ENCODE assay signal across 11 cellular contexts in genomic region chr11:27882066-27882697, GRCh38.
DNase-seq lines count a peak whose midpoint lies in the region; ATAC-seq and TF ChIP-seq lines count a peak whose summit lies in the region.
"Had no signal": no experiment of that assay in that cellular context is flagged by ENCODE, and none has a peak within 500 bp of the region (broad histone marks: within the 10 kb centered on the region; RNA-seq: fewer than 3 reads in every experiment).

No MANE protein-coding gene starts in this region.

- no peaks in the 10 kb centered on the region for H3K9me3 Mint-ChIP-seq in endothelial cell (ENCODE audit: unreplicated experiment)

- no peaks in the 10 kb centered on the region for H3K36me3 Mint-ChIP-seq in endothelial cell (ENCODE audit: low read depth, unreplicated experiment)

- no peak for TF ChIP-seq CTCF in choroid plexus epithelial cell (conservative IDR thresholded peaks at IDR 0.05; ENCODE audit: low read depth, low read length)
- TF ChIP-seq CTCF in endothelial cell (IDR thresholded peaks at IDR 0.05; ENCODE audit: unreplicated experiment): no peak

- no peak overlapping the region for H3K27ac Mint-ChIP-seq in endothelial cell (ENCODE audit: unreplicated experiment)

- H3K27me3 Mint-ChIP-seq in endothelial cell (ENCODE audit: unreplicated experiment): no peaks in the 10 kb centered on the region

- no peaks in the 10 kb centered on the region for H3K4me1 Mint-ChIP-seq in endothelial cell (ENCODE audit: unreplicated experiment)

- peak; percentile 71 for ATAC-seq in GM18502 (IDR thresholded peaks at IDR 0.05; ENCODE audit: poor library complexity, unreplicated experiment)
- ATAC-seq in GM21526 (IDR thresholded peaks at IDR 0.05; ENCODE audit: low FRiP score, unreplicated experiment): peak; percentile 47
- peak; percentile 71 for ATAC-seq in HG03378 (IDR thresholded peaks at IDR 0.05; ENCODE audit: unreplicated experiment)
- ATAC-seq in Right ventricle myocardium inferior: no peak

- intact Hi-C loops in Right ventricle myocardium inferior (cut with DNase I): no loop called here

- H3K4me3 Mint-ChIP-seq in endothelial cell (ENCODE audit: unreplicated experiment): no peak overlapping the region

- DNase-seq in choroid plexus epithelial cell (ENCODE audit: low read depth): peak; percentile 23
- no peak for DNase-seq in NCI-H2196 (lab: John Stamatoyannopoulos, UW; ENCODE audit: unreplicated experiment)
- no peak for DNase-seq in Right ventricle myocardium inferior (ENCODE audit: missing footprints)
- DNase-seq in endothelial cell (ENCODE audit: low spot score): no peak
- no peak for DNase-seq in AG08395 (ENCODE audit: low spot score)
- DNase-seq: brain microvascular endothelial cell, MG63 had no signal

- H3K4me3 ChIP-seq in choroid plexus epithelial cell (ENCODE audit: low read depth, low read length): no peak overlapping the region
- H3K4me3 ChIP-seq: MG63, skin epidermis had no signal
